In the genomic region with DNA sequence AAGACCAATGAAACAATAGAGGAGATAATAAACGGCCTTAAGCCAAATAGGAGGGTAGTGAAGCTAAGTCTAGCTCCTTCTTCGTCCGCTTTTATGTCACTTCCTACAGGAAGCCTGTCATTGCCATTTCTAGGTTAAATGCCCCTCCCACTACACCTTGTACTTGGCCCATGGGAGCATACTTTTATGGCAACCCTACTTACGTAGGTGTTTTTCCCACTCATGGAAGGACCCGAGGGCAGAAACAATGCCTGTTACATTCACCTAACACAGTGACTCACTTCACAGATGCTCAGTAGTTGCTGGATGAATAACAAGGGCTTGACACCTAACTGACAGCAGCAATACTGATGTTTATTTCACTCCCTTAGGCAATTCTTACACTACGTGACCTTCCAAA, we compare ENCODE assay signal across 13 cellular contexts. TPM values are rescaled to one million over a fixed set of nuclear protein-coding genes. Genes with fewer than 3 reads are reported as not detected.
A peak's percentile ranks its signal among the peaks of the same experiment; 100 is the strongest.
DNase-seq lines count a peak whose midpoint lies in the region; FAIRE-seq and TF ChIP-seq lines count a peak whose summit lies in the region.
"Had no signal": no experiment of that assay in that cellular context is flagged by ENCODE, and none has a peak within 500 bp of the region (broad histone marks: within the 10 kb centered on the region; RNA-seq: fewer than 3 reads in every experiment).

No MANE protein-coding gene starts in this region.

- no peak overlapping the region for H3K4ac ChIP-seq in H1 (replicated peaks; ENCODE audit: insufficient read length, low read depth, low read length)

- TF ChIP-seq CTCF in H1 (IDR thresholded peaks at IDR 0.05; ENCODE audit: control extremely low read depth in 1 of 3, insufficient read depth in 1 of 3, low read depth in 1 of 3, low read length in 3 of 3), result no peak
- no peak for TF ChIP-seq CTCF in OCI-LY7 (conservative IDR thresholded peaks at IDR 0.05; ENCODE audit: low read length)

- H3K18ac ChIP-seq in H1 (ENCODE audit: extremely low read depth, low read length), result no peak overlapping the region

- H3K79me1 ChIP-seq in H1 (ENCODE audit: low read depth, low read length), result no peaks in the 10 kb centered on the region

- H3K27ac ChIP-seq in H1 (ENCODE audit: low read depth, low read length), result no peak overlapping the region
- H3K27ac ChIP-seq in OCI-LY7 (ENCODE audit: low read depth, low read length, poor library complexity, severe bottlenecking), result no peak overlapping the region
- H3K27ac ChIP-seq: VCaP had no signal

- no peak overlapping the region for H3K4me2 ChIP-seq in H1 (ENCODE audit: insufficient read depth in 1 of 2, low read depth in 2 of 2, low read length in 2 of 2)
- no peak overlapping the region for H3K4me2 ChIP-seq in OCI-LY7 (ENCODE audit: low read length)

- WGBS in H1 (ENCODE audit: extremely low coverage in 1 of 2, insufficient coverage in 1 of 2, insufficient read length in 1 of 2, insufficient replicate concordance in 2 of 2, low coverage in 1 of 2, low lambda C conversion rate in 2 of 2, missing lambda C conversion rate in 1 of 2), 2 experiments, result 83% methylated on average over 6 of the region's 6 CpGs; no CpG with 5 or more reads in 1 of the 2 experiments

- no peak overlapping the region for H3K9ac ChIP-seq in H1 (replicated peaks in 1 of 4; ENCODE audit: extremely low read depth in 1 of 4, low read depth in 3 of 4, low read length in 3 of 4)

- H2BK120ac ChIP-seq in H1 (replicated peaks; ENCODE audit: low read depth, low read length), result no peak overlapping the region

- no peak for TF ChIP-seq RAD21 in H1 (IDR thresholded peaks at IDR 0.05 in 1 of 2, conservative IDR thresholded peaks at IDR 0.05 in 1 of 2; ENCODE audit: low read depth in 2 of 2, low read length in 2 of 2)

- H2BK20ac ChIP-seq in H1 (ENCODE audit: low read length), result no peak overlapping the region

- peak; percentile 50 for DNase-seq in EL
- peak; percentile 91 for DNase-seq in NCI-H69 (lab: John Stamatoyannopoulos, UW)
- no peak for DNase-seq in H1 (ENCODE audit: low read depth in 1 of 2, low spot score in 2 of 2)
- DNase-seq in lung microvascular endothelial cell (ENCODE audit: low read depth in 2 of 2), result peak; percentile 15 to 86
- no peak for DNase-seq in SIG-M5 (lab: John Stamatoyannopoulos, UW)
- no peak for DNase-seq in NCI-H82 treated with DMSO at 0.1 percent for 48 hours (lab: John Stamatoyannopoulos, UW; ENCODE audit: unreplicated experiment)
- DNase-seq in OCI-LY7 (ENCODE audit: low spot score), result no peak
- no peak for DNase-seq in HK-2 (ENCODE audit: unreplicated experiment)
- DNase-seq: cerebellar nuclear complex, NCI-H1417 treated with DMSO at 0.1 percent for 48 hours, NCI-H526 treated with DMSO at 0.1 percent for 48 hours had no signal

- H3K23me2 ChIP-seq in H1 (ENCODE audit: low read depth, low read length), result no peaks in the 10 kb centered on the region; the same call in 1 of the 2 replicates

- H3K27me3 ChIP-seq in H1 (replicated peaks in 1 of 4; ENCODE audit: control insufficient read depth in 3 of 4, extremely low read depth in 1 of 4, insufficient read depth in 3 of 4, low read length in 3 of 4), result no peaks in the 10 kb centered on the region

- no peak for TF ChIP-seq EP300 in H1 (IDR thresholded peaks at IDR 0.05; ENCODE audit: borderline replicate concordance in 1 of 2, low read depth in 2 of 2, low read length in 2 of 2)

- no peak for TF ChIP-seq POLR2A in H1 (IDR thresholded peaks at IDR 0.05; ENCODE audit: control extremely low read depth in 1 of 2, low read depth in 2 of 2, low read length in 2 of 2)

- BruUV-seq in OCI-LY7 (replicated peaks; lab: Mats Ljungman, UMichigan), result no TSS peak

- H3K4me3 ChIP-seq in H1 (ENCODE audit: extremely low read depth in 1 of 4, insufficient read depth in 2 of 4, low read depth in 3 of 4, low read length in 4 of 4) (no peak overlapping the region), OCI-LY7 (ENCODE audit: low read depth, low read length, poor library complexity, severe bottlenecking) (no peak overlapping the region)

- CTCF ChIA-PET in H1 (lab: Charles Lee; ENCODE audit: partially characterized antibody), result interaction anchor here (1.0 to 2.6 kb wide), 3 partner anchors 8 to 89 kb away, joined by 4 to 7 read pairs (median 6); no protein-coding TSS in a partner anchor
- CTCF ChIA-PET in OCI-LY7 (lab: Charles Lee; ENCODE audit: unreplicated experiment), result no interaction called here

- H2BK5ac ChIP-seq in H1 (ENCODE audit: low read depth, low read length), result no peak overlapping the region

- H4K8ac ChIP-seq in H1 (ENCODE audit: extremely low read depth, insufficient read depth, low read length), result no peak overlapping the region

- H3K9me2 ChIP-seq in OCI-LY7 (ENCODE audit: insufficient read depth, low read length), result no peaks in the 10 kb centered on the region

- no peak for FAIRE-seq in H1 (lab: Jason Lieb, UNC)
- FAIRE-seq: urothelium cell line had no signal

- no peak overlapping the region for H2AK5ac ChIP-seq in H1 (ENCODE audit: low read depth, low read length)

- H2BK15ac ChIP-seq in H1 (ENCODE audit: low read length), result peak overlapping the region; percentile 8; the same call in 1 of the 2 replicates

- no peak overlapping the region for H3K56ac ChIP-seq in H1 (replicated peaks; ENCODE audit: insufficient read length, low read depth, low read length)

- no peak overlapping the region for H4K5ac ChIP-seq in H1 (ENCODE audit: insufficient read length, low read depth, low read length)

- no peak overlapping the region for H4K91ac ChIP-seq in H1 (replicated peaks; ENCODE audit: insufficient read length, low read length)

- H3K4me1 ChIP-seq in H1 (replicated peaks in 1 of 4; ENCODE audit: control insufficient read depth in 3 of 4, insufficient read depth in 4 of 4, low read length in 3 of 4) (no peaks in the 10 kb centered on the region; a peak in 1 of 7 replicates), OCI-LY7 (ENCODE audit: insufficient read depth, low read length, poor library complexity, severe bottlenecking) (no peaks in the 10 kb centered on the region)

- no peak overlapping the region for H2BK12ac ChIP-seq in H1 (ENCODE audit: low read depth, low read length)

- H4K20me1 ChIP-seq in H1 (replicated peaks in 1 of 2; ENCODE audit: control insufficient read depth in 1 of 2, insufficient read depth in 2 of 2, low read length in 2 of 2) (no peaks in the 10 kb centered on the region), OCI-LY7 (ENCODE audit: insufficient read depth, low read length) (no peaks in the 10 kb centered on the region)

- no peak overlapping the region for H3K14ac ChIP-seq in H1 (ENCODE audit: insufficient read length)

- H2AFZ ChIP-seq in H1 (ENCODE audit: low read length), result no peak overlapping the region
- no peak overlapping the region for H2AFZ ChIP-seq in OCI-LY7 (ENCODE audit: low read length)

- H3K36me3 ChIP-seq in H1 (ENCODE audit: control insufficient read depth in 2 of 4, insufficient read depth in 4 of 4, low read length in 3 of 4) (no peaks in the 10 kb centered on the region), OCI-LY7 (ENCODE audit: insufficient read depth, low read length) (no peaks in the 10 kb centered on the region)

- H3K9me3 ChIP-seq in H1 (ENCODE audit: insufficient read depth in 2 of 2, low read depth in 1 of 2, low read length in 1 of 2) (no peaks in the 10 kb centered on the region), OCI-LY7 (ENCODE audit: low read length) (no peaks in the 10 kb centered on the region)

- no peaks in the 10 kb centered on the region for H3K79me2 ChIP-seq in H1 (ENCODE audit: control insufficient read depth in 1 of 2, insufficient read depth in 2 of 2, low read length in 2 of 2)
- H3K79me2 ChIP-seq in OCI-LY7 (ENCODE audit: insufficient read depth, low read depth, low read length), result no peaks in the 10 kb centered on the region

- POLR2A ChIA-PET in H1 (lab: Charles Lee; ENCODE audit: partially characterized antibody), result interaction anchor here (0.5 to 0.7 kb wide), 3 partner anchors 9 to 774 kb away, joined by 3 read pairs; no protein-coding TSS in a partner anchor
- POLR2A ChIA-PET in OCI-LY7 (lab: Charles Lee), result interaction anchor here (1.2 kb wide), 1 partner anchor 176 kb away, joined by 3 read pairs; no protein-coding TSS in a partner anchor

- intact Hi-C loops in OCI-LY7 (cut with micrococcal nuclease; ENCODE audit: unreplicated experiment), result no loop called here

- no peak overlapping the region for H3K23ac ChIP-seq in H1 (ENCODE audit: insufficient read length)

RNA-seq across cellular contexts. Expression of a gene that starts 44.5 kb away (rescaled TPM):
- total RNA-seq in H1 (2021; fragmentation: NEBNext Ultra II Directional; extraction: Animal tissue kit (Norgen Biotek cat#: 25700)), result 19.9 and 20.0 TPM in 2 replicates
- 9.5 and 14.3 TPM in 2 replicates for polyA plus RNA-seq in H1 (2011; rRNA removed)
- polyA plus RNA-seq in H1 (2011; cell fraction: cytosol; rRNA removed), result 11.9 TPM
- polyA plus RNA-seq in H1 (2011; cell fraction: nucleus; rRNA removed), result 9.4 TPM
- 10.0 to 14.0 TPM (median 12.2 TPM) in 4 replicates for polyA plus RNA-seq in H1 (2012, experiment 1 of 2)
- 4.6 TPM for polyA plus RNA-seq in H1 (2012, experiment 2 of 2)
- 10.5 TPM for polyA plus RNA-seq in H1 (2013, experiment 1 of 2)
- 10.7 TPM for polyA plus RNA-seq in H1 (2013, experiment 2 of 2)
- polyA minus RNA-seq in H1 (2011; rRNA and poly(A)+ RNA removed), result 16.7 and 19.7 TPM in 2 replicates
- 9.5 TPM for polyA minus RNA-seq in H1 (2011; cell fraction: cytosol; rRNA and poly(A)+ RNA removed)
- 8.6 TPM for polyA minus RNA-seq in H1 (2011; cell fraction: nucleus; rRNA and poly(A)+ RNA removed)
- total RNA-seq in lung microvascular endothelial cell (5.9 and 6.7 TPM in 2 replicates), OCI-LY7 (2022) (16.2 and 19.4 TPM in 2 replicates)
- total RNA-seq in OCI-LY7 (2014; rRNA removed; shearing (Covaris generic)), result 10.0 and 12.6 TPM in 2 replicates

RNA-seq across cellular contexts. Expression of a gene that starts 44.6 kb away (rescaled TPM):
- 356 and 383 TPM in 2 replicates for total RNA-seq in H1 (2021; fragmentation: NEBNext Ultra II Directional; extraction: Animal tissue kit (Norgen Biotek cat#: 25700))
- polyA plus RNA-seq in H1 (2011; rRNA removed), result 255 and 374 TPM in 2 replicates
- polyA plus RNA-seq in H1 (2011; cell fraction: cytosol; rRNA removed), result 578 TPM
- polyA plus RNA-seq in H1 (2011; cell fraction: nucleus; rRNA removed), result 260 TPM
- 483 to 801 TPM (median 688 TPM) in 4 replicates for polyA plus RNA-seq in H1 (2012, experiment 1 of 2)
- polyA plus RNA-seq in H1 (2012, experiment 2 of 2), result 831 TPM
- polyA plus RNA-seq in H1 (2013, experiment 1 of 2), result 1,073 TPM
- polyA plus RNA-seq in H1 (2013, experiment 2 of 2), result 1,173 TPM
- polyA minus RNA-seq in H1 (2011; rRNA and poly(A)+ RNA removed), result 130 and 149 TPM in 2 replicates
- polyA minus RNA-seq in H1 (2011; cell fraction: cytosol; rRNA and poly(A)+ RNA removed), result 40.9 TPM
- polyA minus RNA-seq in H1 (2011; cell fraction: nucleus; rRNA and poly(A)+ RNA removed), result 52.6 TPM
- total RNA-seq in lung microvascular endothelial cell (114 and 121 TPM in 2 replicates), OCI-LY7 (2022) (129 and 159 TPM in 2 replicates)
- 147 and 252 TPM in 2 replicates for total RNA-seq in OCI-LY7 (2014; rRNA removed; shearing (Covaris generic))

RNA-seq across cellular contexts. Expression of a gene that starts 46.9 kb away (rescaled TPM):
- total RNA-seq in H1 (2021; fragmentation: NEBNext Ultra II Directional; extraction: Animal tissue kit (Norgen Biotek cat#: 25700)), result 31.8 and 35.1 TPM in 2 replicates
- polyA plus RNA-seq in H1 (2011; rRNA removed), result 7.6 and 8.9 TPM in 2 replicates
- polyA plus RNA-seq in H1 (2011; cell fraction: cytosol; rRNA removed), result 16.0 TPM
- 10.6 TPM for polyA plus RNA-seq in H1 (2011; cell fraction: nucleus; rRNA removed)
- polyA plus RNA-seq in H1 (2012, experiment 1 of 2), result 17.0 to 20.9 TPM (median 18.7 TPM) in 4 replicates
- 1.6 TPM for polyA plus RNA-seq in H1 (2012, experiment 2 of 2)
- 21.2 TPM for polyA plus RNA-seq in H1 (2013, experiment 1 of 2)
- polyA plus RNA-seq in H1 (2013, experiment 2 of 2), result 24.0 TPM
- polyA minus RNA-seq in H1 (2011; rRNA and poly(A)+ RNA removed), result 27.8 and 34.1 TPM in 2 replicates
- polyA minus RNA-seq in H1 (2011; cell fraction: cytosol; rRNA and poly(A)+ RNA removed), result 18.4 TPM
- polyA minus RNA-seq in H1 (2011; cell fraction: nucleus; rRNA and poly(A)+ RNA removed), result 16.1 TPM
- total RNA-seq in lung microvascular endothelial cell (42.3 and 62.3 TPM in 2 replicates), OCI-LY7 (2022) (36.8 and 45.1 TPM in 2 replicates)
- 14.7 and 19.6 TPM in 2 replicates for total RNA-seq in OCI-LY7 (2014; rRNA removed; shearing (Covaris generic))

Comparison
In these comparisons a context has a peak if more than half of its experiments do, and no peak if none do; other contexts are left out.
1. DNase-seq: peak in EL (single experiment), NCI-H69 (single experiment) and lung microvascular endothelial cell (2 of 2); none in H1 (0 of 2), SIG-M5 (single experiment), NCI-H82 treated with DMSO at 0.1 percent for 48 hours (single experiment), OCI-LY7 (single experiment) and HK-2 (single experiment).